12 cellular contexts compared by ENCODE assay signal in the genomic region with DNA sequence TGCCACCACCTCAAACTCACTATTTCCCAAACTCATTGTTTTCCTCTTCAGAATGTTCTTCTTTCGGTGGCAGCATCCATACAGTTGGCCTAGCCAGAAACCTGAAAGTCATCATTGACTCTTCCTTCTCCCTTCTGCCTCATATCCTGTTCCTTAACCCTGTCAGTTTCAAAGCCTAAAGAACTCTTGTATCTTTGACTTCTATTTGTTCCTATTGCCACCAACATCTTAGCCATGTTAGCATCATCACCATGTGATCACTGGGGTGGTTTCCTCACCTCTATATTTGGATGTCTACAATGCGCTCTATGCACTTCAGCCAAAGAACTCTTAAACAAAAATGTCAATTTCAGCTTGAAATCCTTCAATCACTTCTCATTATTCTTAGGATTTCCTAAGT. TPM values are rescaled to one million over a fixed set of nuclear protein-coding genes. Genes with fewer than 3 reads are reported as not detected.
DNase-seq lines count a peak whose midpoint lies in the region; ATAC-seq, FAIRE-seq and TF ChIP-seq lines count a peak whose summit lies in the region.
"Had no signal": no experiment of that assay in that cellular context is flagged by ENCODE, and none has a peak within 500 bp of the region (broad histone marks: within the 10 kb centered on the region; RNA-seq: fewer than 3 reads in every experiment).

No MANE protein-coding gene starts in this region.

- peak overlapping the region; percentile 14 for H3K4me2 ChIP-seq in astrocyte (ENCODE audit: low read length)
- H3K4me2 ChIP-seq: neural progenitor cell had no signal

- intact Hi-C loops in activated naive CD4-positive, alpha-beta T cell treated with anti-CD3 and anti-CD28 coated beads for 36 hours (cut with micrococcal nuclease): loop anchor here (1.0 kb wide), 1 partner anchor 30 kb away; no protein-coding TSS in a partner anchor
- intact Hi-C loops in upper lobe of right lung (cut with DNase I): no loop called here

- peaks cover 15% of the 10 kb centered on the region for H3K4me1 ChIP-seq in astrocyte (ENCODE audit: insufficient read depth, low read length)
- no peaks in the 10 kb centered on the region for H3K4me1 ChIP-seq in upper lobe of right lung
- H3K4me1 ChIP-seq: Peyer's patch had no signal

- TF ChIP-seq CTCF in astrocyte (IDR thresholded peaks at IDR 0.05; ENCODE audit: insufficient read depth, low read depth, low read length) (no peak), upper lobe of right lung (IDR thresholded peaks at IDR 0.05) (no peak)

- no peaks in the 10 kb centered on the region for H3K9me3 Mint-ChIP-seq in activated naive CD4-positive, alpha-beta T cell treated with anti-CD3 and anti-CD28 coated beads for 36 hours
- H3K9me3 Mint-ChIP-seq in activated naive CD4-positive, alpha-beta T cell treated with anti-CD3 and anti-CD28 coated beads, Interleukin-2, amount 10 ng/mL, durations not matched to agents 7 days and 5 days: peaks cover 2% of the 10 kb centered on the region
- no peaks in the 10 kb centered on the region for H3K9me3 Mint-ChIP-seq in astrocyte (ENCODE audit: unreplicated experiment)

- H3K79me2 ChIP-seq in astrocyte (ENCODE audit: insufficient read depth, low read length): no peaks in the 10 kb centered on the region

- no peak for DNase-seq in activated naive CD4-positive, alpha-beta T cell treated with anti-CD3 and anti-CD28 coated beads for 36 hours
- DNase-seq in activated naive CD4-positive, alpha-beta T cell treated with anti-CD3 and anti-CD28 coated beads, Interleukin-2, amount 10 ng/mL, durations not matched to agents 7 days and 5 days: no peak
- no peak for DNase-seq in astrocyte (ENCODE audit: low read depth)
- no peak for DNase-seq in upper lobe of right lung
- no peak for DNase-seq in activated CD8-positive, alpha-beta memory T cell treated with anti-CD3 and anti-CD28 coated beads for 24 hours
- no peak for DNase-seq in T1000 (lab: John Stamatoyannopoulos, UW)
- DNase-seq: BE2C, MG63, Peyer's patch had no signal

- no peaks in the 10 kb centered on the region for H4K20me1 ChIP-seq in astrocyte (ENCODE audit: insufficient read depth, low read length)

- H3K4me3 ChIP-seq in astrocyte (ENCODE audit: insufficient read depth, low read depth, low read length) (no peak overlapping the region), upper lobe of right lung (no peak overlapping the region)
- H3K4me3 ChIP-seq: MG63, neural progenitor cell, Peyer's patch had no signal

- H3K27ac ChIP-seq in astrocyte (ENCODE audit: low read depth, low read length): no peak overlapping the region
- H3K27ac ChIP-seq in upper lobe of right lung: no peak overlapping the region
- H3K27ac ChIP-seq: neural progenitor cell, Peyer's patch had no signal

- peak; percentile 43 for FAIRE-seq in astrocyte (lab: Jason Lieb, UNC)

- no peak overlapping the region for H3K9ac ChIP-seq in astrocyte (ENCODE audit: low read length)
- H3K9ac ChIP-seq: neural progenitor cell had no signal

- H3K36me3 Mint-ChIP-seq in activated naive CD4-positive, alpha-beta T cell treated with anti-CD3 and anti-CD28 coated beads for 36 hours (ENCODE audit: low read depth): peaks cover 19% of the 10 kb centered on the region
- H3K36me3 Mint-ChIP-seq in activated naive CD4-positive, alpha-beta T cell treated with anti-CD3 and anti-CD28 coated beads, Interleukin-2, amount 10 ng/mL, durations not matched to agents 7 days and 5 days: peaks cover 57% of the 10 kb centered on the region
- H3K36me3 Mint-ChIP-seq in astrocyte (ENCODE audit: low read depth, unreplicated experiment): peaks cover 12% of the 10 kb centered on the region
- H3K36me3 Mint-ChIP-seq: neural progenitor cell had no signal

- peak overlapping the region; percentile 0 for H3K27ac Mint-ChIP-seq in activated naive CD4-positive, alpha-beta T cell treated with anti-CD3 and anti-CD28 coated beads for 36 hours
- H3K27ac Mint-ChIP-seq in activated naive CD4-positive, alpha-beta T cell treated with anti-CD3 and anti-CD28 coated beads, Interleukin-2, amount 10 ng/mL, durations not matched to agents 7 days and 5 days: no peak overlapping the region
- H3K27ac Mint-ChIP-seq in astrocyte (ENCODE audit: unreplicated experiment): peak overlapping the region; percentile 38
- H3K27ac Mint-ChIP-seq: neural progenitor cell had no signal

- ATAC-seq in HG03175 (IDR thresholded peaks at IDR 0.05; ENCODE audit: unreplicated experiment) (peak; percentile 43), upper lobe of right lung (peak; percentile 23), esophagus mucosa (no peak)

- H3K4me3 Mint-ChIP-seq in activated naive CD4-positive, alpha-beta T cell treated with anti-CD3 and anti-CD28 coated beads for 36 hours: no peak overlapping the region
- H3K4me3 Mint-ChIP-seq in activated naive CD4-positive, alpha-beta T cell treated with anti-CD3 and anti-CD28 coated beads, Interleukin-2, amount 10 ng/mL, durations not matched to agents 7 days and 5 days: no peak overlapping the region
- H3K4me3 Mint-ChIP-seq in astrocyte (ENCODE audit: unreplicated experiment): no peak overlapping the region
- H3K4me3 Mint-ChIP-seq: neural progenitor cell had no signal

- no peaks in the 10 kb centered on the region for H3K27me3 Mint-ChIP-seq in activated naive CD4-positive, alpha-beta T cell treated with anti-CD3 and anti-CD28 coated beads for 36 hours (ENCODE audit: low read depth)
- H3K27me3 Mint-ChIP-seq in activated naive CD4-positive, alpha-beta T cell treated with anti-CD3 and anti-CD28 coated beads, Interleukin-2, amount 10 ng/mL, durations not matched to agents 7 days and 5 days: no peaks in the 10 kb centered on the region
- H3K27me3 Mint-ChIP-seq in astrocyte (ENCODE audit: low read depth, unreplicated experiment): no peaks in the 10 kb centered on the region

- peaks cover 34% of the 10 kb centered on the region for H3K4me1 Mint-ChIP-seq in activated naive CD4-positive, alpha-beta T cell treated with anti-CD3 and anti-CD28 coated beads for 36 hours (ENCODE audit: low read depth)
- H3K4me1 Mint-ChIP-seq in activated naive CD4-positive, alpha-beta T cell treated with anti-CD3 and anti-CD28 coated beads, Interleukin-2, amount 10 ng/mL, durations not matched to agents 7 days and 5 days: peaks cover 12% of the 10 kb centered on the region
- H3K4me1 Mint-ChIP-seq in astrocyte (ENCODE audit: low read depth, unreplicated experiment): peaks cover 49% of the 10 kb centered on the region

- H3K27me3 ChIP-seq in astrocyte (ENCODE audit: insufficient read depth, low read length) (no peaks in the 10 kb centered on the region), upper lobe of right lung (no peaks in the 10 kb centered on the region)
- H3K27me3 ChIP-seq: BE2C, MG63, neural progenitor cell, Peyer's patch had no signal

- H3K36me3 ChIP-seq in astrocyte (ENCODE audit: insufficient read depth, low read length) (peaks cover 7% of the 10 kb centered on the region), upper lobe of right lung (peaks cover 35% of the 10 kb centered on the region)
- H3K36me3 ChIP-seq: BE2C, neural progenitor cell had no signal

- CTCF ChIA-PET in activated naive CD4-positive, alpha-beta T cell treated with anti-CD3 and anti-CD28 coated beads for 36 hours (lab: Charles Lee): no interaction called here
- CTCF ChIA-PET in activated naive CD4-positive, alpha-beta T cell treated with anti-CD3 and anti-CD28 coated beads, Interleukin-2, amount 10 ng/mL, durations not matched to agents 7 days and 5 days (lab: Charles Lee): no interaction called here

- H3K9me3 ChIP-seq in astrocyte (ENCODE audit: insufficient read depth, low read depth, low read length): no peaks in the 10 kb centered on the region
- H3K9me3 ChIP-seq in upper lobe of right lung: no peaks in the 10 kb centered on the region
- H3K9me3 ChIP-seq: BE2C, MG63, Peyer's patch had no signal

- no peak overlapping the region for H2AFZ ChIP-seq in astrocyte (ENCODE audit: low read depth, low read length)
- H2AFZ ChIP-seq: neural progenitor cell had no signal

RNA-seq across cellular contexts. Expression of gene DDX60L, which starts 29.0 kb away (rescaled TPM):
- total RNA-seq in activated naive CD4-positive, alpha-beta T cell treated with anti-CD3 and anti-CD28 coated beads for 36 hours: 1 to 10 TPM; 3.4 to 4.1 TPM
- total RNA-seq in astrocyte (90.9 and 91.8 TPM in 2 replicates), upper lobe of right lung (48.0 TPM), esophagus mucosa (4.6 TPM)

RNA-seq across cellular contexts. Expression of gene PALLD, which starts 45.5 kb away (rescaled TPM):
- total RNA-seq in activated naive CD4-positive, alpha-beta T cell treated with anti-CD3 and anti-CD28 coated beads for 36 hours: 1 to 10 TPM; 7.3 to 7.8 TPM
- 498 and 551 TPM in 2 replicates for total RNA-seq in astrocyte
- total RNA-seq in upper lobe of right lung: 179 TPM
- 70.1 TPM for total RNA-seq in esophagus mucosa
